Comparison of ENCODE assay signal across 1 cellular context in the genomic region with DNA sequence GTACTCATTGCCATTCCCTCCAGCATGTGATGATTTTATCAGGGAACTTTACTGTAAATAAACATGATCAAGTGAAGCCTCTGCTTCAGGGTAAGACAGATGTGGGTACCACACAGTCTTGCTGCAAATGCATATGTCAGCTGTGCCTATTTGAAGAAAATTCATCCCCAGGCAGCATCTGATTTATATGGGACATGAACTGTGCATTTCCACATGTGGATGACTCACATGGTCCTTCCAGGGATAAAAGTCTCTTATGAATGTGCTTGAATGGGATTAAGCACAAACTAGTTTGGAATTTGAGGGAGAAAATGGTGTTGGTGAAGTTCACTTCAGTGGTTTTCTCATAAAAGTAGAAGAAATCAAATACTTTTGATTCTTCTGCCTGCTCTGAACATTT.
TF ChIP-seq lines count a peak whose summit lies in the region.

No MANE protein-coding gene starts in this region.

TF ChIP-seq in SK-N-SH treated with all-trans-retinoic acid at 6 μM for 48 hours, 23 proteins besides CTCF, POLR2A, EP300 and RAD21 (continued from another document):
- TF ChIP-seq, protein P1, sequence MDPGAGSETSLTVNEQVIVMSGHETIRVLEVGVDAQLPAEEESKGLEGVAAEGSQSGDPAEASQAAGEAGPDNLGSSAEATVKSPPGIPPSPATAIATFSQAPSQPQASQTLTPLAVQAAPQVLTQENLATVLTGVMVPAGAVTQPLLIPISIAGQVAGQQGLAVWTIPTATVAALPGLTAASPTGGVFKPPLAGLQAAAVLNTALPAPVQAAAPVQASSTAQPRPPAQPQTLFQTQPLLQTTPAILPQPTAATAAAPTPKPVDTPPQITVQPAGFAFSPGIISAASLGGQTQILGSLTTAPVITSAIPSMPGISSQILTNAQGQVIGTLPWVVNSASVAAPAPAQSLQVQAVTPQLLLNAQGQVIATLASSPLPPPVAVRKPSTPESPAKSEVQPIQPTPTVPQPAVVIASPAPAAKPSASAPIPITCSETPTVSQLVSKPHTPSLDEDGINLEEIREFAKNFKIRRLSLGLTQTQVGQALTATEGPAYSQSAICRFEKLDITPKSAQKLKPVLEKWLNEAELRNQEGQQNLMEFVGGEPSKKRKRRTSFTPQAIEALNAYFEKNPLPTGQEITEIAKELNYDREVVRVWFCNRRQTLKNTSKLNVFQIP (CRISPR knock-in tag; IDR thresholded peaks at IDR 0.05; ENCODE audit: borderline replicate concordance, low read depth), result no peak
- TF ChIP-seq ZNF70 (CRISPR knock-in tag; IDR thresholded peaks at IDR 0.05), result no peak
